In the genomic region with DNA sequence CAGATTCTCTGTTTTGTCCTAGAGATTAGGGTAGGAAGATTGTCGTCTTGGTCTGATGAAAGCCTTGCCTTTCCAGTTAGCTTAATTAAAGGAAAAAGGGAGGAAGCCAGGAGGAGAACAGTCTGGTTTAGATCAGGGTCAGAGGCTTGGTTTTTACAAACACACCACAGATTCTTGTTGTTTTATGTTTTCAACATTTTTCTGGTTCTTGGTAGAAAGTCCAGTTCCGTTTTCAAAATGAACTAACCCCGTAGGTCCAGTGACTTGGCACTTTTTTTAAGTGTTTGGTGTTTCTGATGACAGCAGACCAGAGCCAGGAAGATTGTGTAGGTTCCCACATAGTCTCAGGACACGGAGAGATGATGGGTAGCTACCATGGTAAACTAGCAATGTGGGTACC, we compare ENCODE assay signal across 9 cellular contexts.
DNase-seq lines count a peak whose midpoint lies in the region; ATAC-seq and TF ChIP-seq lines count a peak whose summit lies in the region.
"Had no signal": no experiment of that assay in that cellular context is flagged by ENCODE, and none has a peak within 500 bp of the region (broad histone marks: within the 10 kb centered on the region; RNA-seq: fewer than 3 reads in every experiment).

No MANE protein-coding gene starts in this region.

- H3K27me3 Mint-ChIP-seq in T-helper 2 cell treated with Interferon-gamma antibody and Interleukin-4, amounts not matched to agents 5 μg/mL and 100 μg/mL, for 36 hours (ENCODE audit: low read depth), result no peaks in the 10 kb centered on the region

- H3K4me1 ChIP-seq in thyroid gland, result no peaks in the 10 kb centered on the region
- H3K4me1 ChIP-seq: uterus had no signal

- ATAC-seq in HG02623 (IDR thresholded peaks at IDR 0.05; ENCODE audit: unreplicated experiment) (peak; percentile 45), sciatic nerve (peak; percentile 58)

- no peaks in the 10 kb centered on the region for H3K27me3 ChIP-seq in thyroid gland
- H3K27me3 ChIP-seq: uterus had no signal

- H3K36me3 Mint-ChIP-seq in T-helper 2 cell treated with Interferon-gamma antibody and Interleukin-4, amounts not matched to agents 5 μg/mL and 100 μg/mL, for 36 hours (ENCODE audit: low read depth), result peaks cover 13% of the 10 kb centered on the region

- peak overlapping the region; percentile 26 for H3K4me3 Mint-ChIP-seq in T-helper 2 cell treated with Interferon-gamma antibody and Interleukin-4, amounts not matched to agents 5 μg/mL and 100 μg/mL, for 36 hours

- TF ChIP-seq CTCF in thyroid gland (IDR thresholded peaks at IDR 0.05), result no peak

- H3K27ac ChIP-seq in SK-N-MC (peak overlapping the region; percentile 55), thyroid gland (no peak overlapping the region)

- H3K9me3 ChIP-seq in SK-N-MC (ENCODE audit: low read depth, low read length), result 0 out of 2 replicates have a peak, but pooled peaks cover 3% of the 10 kb centered on the region
- no peaks in the 10 kb centered on the region for H3K9me3 ChIP-seq in thyroid gland
- H3K9me3 ChIP-seq: uterus had no signal

- DNase-seq in T-helper 2 cell treated with Interferon-gamma antibody and Interleukin-4, amounts not matched to agents 5 μg/mL and 100 μg/mL, for 36 hours (ENCODE audit: low spot score), result no peak
- no peak for DNase-seq in T-helper 2 cell
- no peak for DNase-seq in SK-N-MC (ENCODE audit: low read depth, low spot score)
- no peak for DNase-seq in sciatic nerve (ENCODE audit: low spot score)
- DNase-seq in thyroid gland, result no peak
- DNase-seq in H4 (ENCODE audit: low spot score), result no peak
- no peak for DNase-seq in stimulated activated CD4-positive, alpha-beta T cell treated with anti-CD3 and anti-CD28 coated beads, Interleukin-12 subunit alpha, Interleukin-12 subunit beta, amount 100 ng/mL, for 4 hours
- DNase-seq: uterus had no signal

- intact Hi-C loops in sciatic nerve (cut with DNase I), result no loop called here
- intact Hi-C loops in thyroid gland (cut with DNase I), result no loop called here

- H3K27ac Mint-ChIP-seq in T-helper 2 cell treated with Interferon-gamma antibody and Interleukin-4, amounts not matched to agents 5 μg/mL and 100 μg/mL, for 36 hours, result no peak overlapping the region

- WGBS in thyroid gland, 2 donors, result 48 to 72% methylated on average over 4 of the region's 4 CpGs

- peak overlapping the region; percentile 21 for H3K9ac ChIP-seq in SK-N-MC (ENCODE audit: insufficient read length)

- H3K9me3 Mint-ChIP-seq in T-helper 2 cell treated with Interferon-gamma antibody and Interleukin-4, amounts not matched to agents 5 μg/mL and 100 μg/mL, for 36 hours, result peaks cover 26% of the 10 kb centered on the region

- H3K4me1 Mint-ChIP-seq in T-helper 2 cell treated with Interferon-gamma antibody and Interleukin-4, amounts not matched to agents 5 μg/mL and 100 μg/mL, for 36 hours (ENCODE audit: low read depth), result peaks cover 36% of the 10 kb centered on the region

- H3K4me3 ChIP-seq in SK-N-MC (no peak overlapping the region; the same call in 1 of the 2 replicates), thyroid gland (replicated peaks in 1 of 3) (no peak overlapping the region)
- H3K4me3 ChIP-seq: uterus had no signal

- H3K36me3 ChIP-seq in SK-N-MC (ENCODE audit: insufficient read depth, low read length) (no peaks in the 10 kb centered on the region), thyroid gland (no peaks in the 10 kb centered on the region)
- H3K36me3 ChIP-seq: uterus had no signal

- TF ChIP-seq POLR2A in thyroid gland (IDR thresholded peaks at IDR 0.05), result no peak
